33 cellular contexts compared by ENCODE assay signal in genomic region chr20:531608-532007, GRCh38. TPM values are rescaled to one million over a fixed set of nuclear protein-coding genes. Genes with fewer than 3 reads are reported as not detected.
DNase-seq lines count a peak whose midpoint lies in the region; ATAC-seq, FAIRE-seq and TF ChIP-seq lines count a peak whose summit lies in the region.
"Had no signal": no experiment of that assay in that cellular context is flagged by ENCODE, and none has a peak within 500 bp of the region (broad histone marks: within the 10 kb centered on the region; RNA-seq: fewer than 3 reads in every experiment).

No MANE protein-coding gene starts in this region.

- TF ChIP-seq CTCF in A549 (IDR thresholded peaks at IDR 0.05) (no peak), OCI-LY7 (conservative IDR thresholded peaks at IDR 0.05; ENCODE audit: low read length) (no peak), colonic mucosa (IDR thresholded peaks at IDR 0.05) (no peak), nephron progenitor cell (IDR thresholded peaks at IDR 0.05) (no peak)

- no peak for TF ChIP-seq RAD21 in A549 (conservative IDR thresholded peaks at IDR 0.05 in 1 of 2, IDR thresholded peaks at IDR 0.05 in 1 of 2)

- TSS peak; percentile 5 for BruUV-seq in OCI-LY7 (replicated peaks; lab: Mats Ljungman, UMichigan)

- H2AFZ ChIP-seq in OCI-LY7 (ENCODE audit: low read length) = no peak overlapping the region

- no peak for DNase-seq in A549 (ENCODE audit: low read depth in 1 of 2, low spot score in 1 of 2)
- no peak for DNase-seq in OCI-LY7 (ENCODE audit: low spot score)
- no peak for DNase-seq in colonic mucosa
- no peak for DNase-seq in left lobe of liver (ENCODE audit: low spot score)
- DNase-seq in C1 segment of cervical spinal cord (lab: John Stamatoyannopoulos, UW) = no peak
- DNase-seq in UCSD-AML1 (lab: John Stamatoyannopoulos, UW; ENCODE audit: unreplicated experiment) = no peak
- DNase-seq in nephron progenitor cell = no peak
- DNase-seq in occipital lobe (lab: John Stamatoyannopoulos, UW) = no peak
- DNase-seq: activated CD4-positive, alpha-beta memory T cell treated with anti-CD3 and anti-CD28 coated beads for 36 hours; activated CD8-positive, alpha-beta memory T cell treated with anti-CD3 and anti-CD28 coated beads, Interleukin-2, amount 50 U/mL, for 48 hours; activated naive CD4-positive, alpha-beta T cell treated with anti-CD3 and anti-CD28 coated beads, Interleukin-2, amount 10 ng/mL, durations not matched to agents 7 days and 5 days; adrenal gland; body of pancreas; CD4-positive, alpha-beta T cell; foreskin keratinocyte; hypothalamus; Kasumi-1; left ventricle myocardium superior; mesendoderm; NCI-H1694; NCI-H446 treated with DMSO at 0.1 percent for 48 hours; NCI-H82; RPMI8226; stimulated activated CD4-positive, alpha-beta T cell treated with anti-CD3 and anti-CD28 coated beads, Interleukin-4, amount 100 ng/mL, for 1 hour; T-cell; thyroid gland had no signal

- H3K36me3 Mint-ChIP-seq in nephron progenitor cell (ENCODE audit: low read depth) = peaks cover 66% of the 10 kb centered on the region

- TF ChIP-seq EP300 in A549 (IDR thresholded peaks at IDR 0.05) = no peak

- ATAC-seq in A549 (no peak), left lobe of liver (peak; percentile 53)
- ATAC-seq: activated T-helper 17 cell treated with anti-CD3 and anti-CD28 coated beads, Interleukin-2, amount 50 U/mL, for 72 hours; body of pancreas; foreskin keratinocyte; HCT116; left ventricle myocardium superior; sciatic nerve; T-cell had no signal

- peaks cover 76% of the 10 kb centered on the region for H3K4me1 ChIP-seq in A549
- peaks cover 13% of the 10 kb centered on the region for H3K4me1 ChIP-seq in OCI-LY7 (ENCODE audit: insufficient read depth, low read length, poor library complexity, severe bottlenecking)
- peaks cover 24% of the 10 kb centered on the region for H3K4me1 ChIP-seq in colonic mucosa

- H3K27ac Mint-ChIP-seq in nephron progenitor cell = no peak overlapping the region
- H3K27ac Mint-ChIP-seq: activated CD4-positive, alpha-beta memory T cell treated with anti-CD3 and anti-CD28 coated beads for 36 hours; activated naive CD4-positive, alpha-beta T cell treated with anti-CD3 and anti-CD28 coated beads, Interleukin-2, amount 10 ng/mL, durations not matched to agents 7 days and 5 days; activated T-helper 17 cell treated with anti-CD3 and anti-CD28 coated beads, Interleukin-2, amount 50 U/mL, for 72 hours; CD4-positive, alpha-beta T cell; dendritic cell treated with granulocyte-macrophage colony-stimulating factor and Interleukin-4, amounts not matched to agents 40 ng/mL and 50 ng/mL, for 4 days; T-cell had no signal

- peaks cover 32% of the 10 kb centered on the region for H3K9me3 Mint-ChIP-seq in nephron progenitor cell

- H3K36me3 ChIP-seq in OCI-LY7 (ENCODE audit: insufficient read depth, low read length) (peaks cover 72% of the 10 kb centered on the region), colonic mucosa (no peaks in the 10 kb centered on the region)
- H3K36me3 ChIP-seq: adrenal gland had no signal

- H3K27ac ChIP-seq in A549 = no peak overlapping the region; a peak in 1 of 6 replicates
- no peak overlapping the region for H3K27ac ChIP-seq in OCI-LY7 (ENCODE audit: low read depth, low read length, poor library complexity, severe bottlenecking)
- peak overlapping the region; percentile 2 for H3K27ac ChIP-seq in colonic mucosa
- H3K27ac ChIP-seq: adrenal gland, body of pancreas, esophagus muscularis mucosa, foreskin keratinocyte, thyroid gland, vagina had no signal

- peaks cover 44% of the 10 kb centered on the region for H4K20me1 ChIP-seq in OCI-LY7 (ENCODE audit: insufficient read depth, low read length)

- H3K4me2 ChIP-seq in A549 (peak overlapping the region; percentile 38), OCI-LY7 (ENCODE audit: low read length) (no peak overlapping the region)

- no peaks in the 10 kb centered on the region for H3K9me3 ChIP-seq in A549
- H3K9me3 ChIP-seq in OCI-LY7 (ENCODE audit: low read length) = no peaks in the 10 kb centered on the region
- H3K9me3 ChIP-seq in colonic mucosa = no peaks in the 10 kb centered on the region
- H3K9me3 ChIP-seq: adrenal gland, body of pancreas, thyroid gland, vagina had no signal

- FAIRE-seq in A549 (lab: Jason Lieb, UNC) = peak; percentile 67

- TF ChIP-seq POLR2A in A549 (IDR thresholded peaks at IDR 0.05; ENCODE audit: low read length) = no peak

- H3K27me3 Mint-ChIP-seq in nephron progenitor cell (ENCODE audit: low read depth, poor library complexity) = no peaks in the 10 kb centered on the region
- H3K27me3 Mint-ChIP-seq: activated CD4-positive, alpha-beta memory T cell treated with anti-CD3 and anti-CD28 coated beads for 36 hours; activated naive CD4-positive, alpha-beta T cell treated with anti-CD3 and anti-CD28 coated beads, Interleukin-2, amount 10 ng/mL, durations not matched to agents 7 days and 5 days; activated T-helper 17 cell treated with anti-CD3 and anti-CD28 coated beads, Interleukin-2, amount 50 U/mL, for 72 hours; CD4-positive, alpha-beta T cell; central memory CD8-positive, alpha-beta T cell; dendritic cell treated with granulocyte-macrophage colony-stimulating factor and Interleukin-4, amounts not matched to agents 40 ng/mL and 50 ng/mL, for 4 days; T-cell had no signal

- no peak overlapping the region for H3K9ac ChIP-seq in colonic mucosa (ENCODE audit: low read depth in 2 of 2, low read length in 2 of 2)

- CTCF ChIA-PET in A549 (lab: Yijun Ruan, JAX) = interaction anchor here (0.6 to 1.4 kb wide), 4 partner anchors 8 to 165 kb away, joined by 3 to 4 read pairs (median 3); no protein-coding TSS in a partner anchor
- CTCF ChIA-PET in OCI-LY7 (lab: Charles Lee; ENCODE audit: unreplicated experiment) = no interaction called here

- no peaks in the 10 kb centered on the region for H3K9me2 ChIP-seq in OCI-LY7 (ENCODE audit: insufficient read depth, low read length)

- H3K4me1 Mint-ChIP-seq in nephron progenitor cell = peaks cover 19% of the 10 kb centered on the region

- POLR2A ChIA-PET in A549 (lab: Yijun Ruan, JAX) = interaction anchor here (3.1 kb wide), 1 partner anchor 12 kb away, joined by 19 read pairs; the partner anchor contains the start of gene CSNK2A1
- POLR2A ChIA-PET in OCI-LY7 (lab: Charles Lee) = interaction anchor here (0.6 to 0.7 kb wide), 2 partner anchors 84 to 315 kb away, joined by 3 read pairs; no protein-coding TSS in a partner anchor

- no peak overlapping the region for H3K4me3 ChIP-seq in A549
- no peak overlapping the region for H3K4me3 ChIP-seq in OCI-LY7 (ENCODE audit: low read depth, low read length, poor library complexity, severe bottlenecking)
- no peak overlapping the region for H3K4me3 ChIP-seq in colonic mucosa
- H3K4me3 ChIP-seq: adrenal gland, body of pancreas, esophagus muscularis mucosa, thyroid gland, vagina had no signal

- no peak overlapping the region for H3K4me3 Mint-ChIP-seq in nephron progenitor cell
- H3K4me3 Mint-ChIP-seq: activated CD4-positive, alpha-beta memory T cell treated with anti-CD3 and anti-CD28 coated beads for 36 hours; activated naive CD4-positive, alpha-beta T cell treated with anti-CD3 and anti-CD28 coated beads, Interleukin-2, amount 10 ng/mL, durations not matched to agents 7 days and 5 days; activated T-helper 17 cell treated with anti-CD3 and anti-CD28 coated beads, Interleukin-2, amount 50 U/mL, for 72 hours; CD4-positive, alpha-beta T cell; central memory CD8-positive, alpha-beta T cell; dendritic cell treated with granulocyte-macrophage colony-stimulating factor and Interleukin-4, amounts not matched to agents 40 ng/mL and 50 ng/mL, for 4 days; T-cell had no signal

- intact Hi-C loops in OCI-LY7 (cut with micrococcal nuclease; ENCODE audit: unreplicated experiment) (no loop called here), colonic mucosa (cut with DNase I) (no loop called here)

- peaks cover 98% of the 10 kb centered on the region for H3K79me2 ChIP-seq in OCI-LY7 (ENCODE audit: insufficient read depth, low read depth, low read length)

- no peaks in the 10 kb centered on the region for H3K27me3 ChIP-seq in colonic mucosa
- H3K27me3 ChIP-seq: adrenal gland, body of pancreas, esophagus muscularis mucosa, foreskin keratinocyte, thyroid gland, vagina had no signal

TF ChIP-seq in A549, 52 proteins besides CTCF, POLR2A, EP300 and RAD21 (continues in another document):
- TF ChIP-seq, protein P1, sequence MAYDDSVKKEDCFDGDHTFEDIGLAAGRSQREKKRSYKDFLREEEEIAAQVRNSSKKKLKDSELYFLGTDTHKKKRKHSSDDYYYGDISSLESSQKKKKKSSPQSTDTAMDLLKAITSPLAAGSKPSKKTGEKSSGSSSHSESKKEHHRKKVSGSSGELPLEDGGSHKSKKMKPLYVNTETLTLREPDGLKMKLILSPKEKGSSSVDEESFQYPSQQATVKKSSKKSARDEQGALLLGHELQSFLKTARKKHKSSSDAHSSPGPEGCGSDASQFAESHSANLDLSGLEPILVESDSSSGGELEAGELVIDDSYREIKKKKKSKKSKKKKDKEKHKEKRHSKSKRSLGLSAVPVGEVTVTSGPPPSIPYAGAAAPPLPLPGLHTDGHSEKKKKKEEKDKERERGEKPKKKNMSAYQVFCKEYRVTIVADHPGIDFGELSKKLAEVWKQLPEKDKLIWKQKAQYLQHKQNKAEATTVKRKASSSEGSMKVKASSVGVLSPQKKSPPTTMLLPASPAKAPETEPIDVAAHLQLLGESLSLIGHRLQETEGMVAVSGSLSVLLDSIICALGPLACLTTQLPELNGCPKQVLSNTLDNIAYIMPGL (CRISPR knock-in tag; IDR thresholded peaks at IDR 0.05; ENCODE audit: borderline replicate concordance) = no peak
- TF ChIP-seq ESRRA (IDR thresholded peaks at IDR 0.05; ENCODE audit: borderline replicate concordance, low read length) = no peak
- TF ChIP-seq HOXA7 (CRISPR knock-in tag; IDR thresholded peaks at IDR 0.05) = no peak
- TF ChIP-seq RFX5 (IDR thresholded peaks at IDR 0.05) = no peak
- TF ChIP-seq, protein P2, sequence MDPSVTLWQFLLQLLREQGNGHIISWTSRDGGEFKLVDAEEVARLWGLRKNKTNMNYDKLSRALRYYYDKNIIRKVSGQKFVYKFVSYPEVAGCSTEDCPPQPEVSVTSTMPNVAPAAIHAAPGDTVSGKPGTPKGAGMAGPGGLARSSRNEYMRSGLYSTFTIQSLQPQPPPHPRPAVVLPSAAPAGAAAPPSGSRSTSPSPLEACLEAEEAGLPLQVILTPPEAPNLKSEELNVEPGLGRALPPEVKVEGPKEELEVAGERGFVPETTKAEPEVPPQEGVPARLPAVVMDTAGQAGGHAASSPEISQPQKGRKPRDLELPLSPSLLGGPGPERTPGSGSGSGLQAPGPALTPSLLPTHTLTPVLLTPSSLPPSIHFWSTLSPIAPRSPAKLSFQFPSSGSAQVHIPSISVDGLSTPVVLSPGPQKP (IDR thresholded peaks at IDR 0.05; ENCODE audit: low read depth, low read length) = no peak

RNA-seq across cellular contexts. Expression of gene CSNK2A1, which starts 12.0 kb away (rescaled TPM):
- polyA plus RNA-seq in A549 (2011; rRNA removed) (231 and 306 TPM in 2 replicates), A549 (2017; fragmentation: RNase III; extraction: RNeasy Plus Mini Kit Qiagen cat#74134 plus additional on column Dnase treatment) (155 to 157 TPM (median 156 TPM) in 3 replicates)
- 98.3 and 99.8 TPM in 2 replicates for polyA plus RNA-seq in A549 (2012; cell fraction: cytosol; rRNA removed)
- polyA plus RNA-seq in A549 (2012; cell fraction: nucleus; rRNA removed) = 97.3 and 104 TPM in 2 replicates
- polyA minus RNA-seq in A549 (2011; rRNA and poly(A)+ RNA removed) = 263 and 303 TPM in 2 replicates
- 69.8 and 90.8 TPM in 2 replicates for total RNA-seq in OCI-LY7 (2014; rRNA removed; shearing (Covaris generic))
- total RNA-seq in OCI-LY7 (2022) (164 and 174 TPM in 2 replicates), colonic mucosa (100 to 1,000 TPM; 107 to 144 TPM), left lobe of liver (33.6 TPM), occipital lobe (187 TPM)
